ENCODE assay signal across 18 cellular contexts in the genomic region with DNA sequence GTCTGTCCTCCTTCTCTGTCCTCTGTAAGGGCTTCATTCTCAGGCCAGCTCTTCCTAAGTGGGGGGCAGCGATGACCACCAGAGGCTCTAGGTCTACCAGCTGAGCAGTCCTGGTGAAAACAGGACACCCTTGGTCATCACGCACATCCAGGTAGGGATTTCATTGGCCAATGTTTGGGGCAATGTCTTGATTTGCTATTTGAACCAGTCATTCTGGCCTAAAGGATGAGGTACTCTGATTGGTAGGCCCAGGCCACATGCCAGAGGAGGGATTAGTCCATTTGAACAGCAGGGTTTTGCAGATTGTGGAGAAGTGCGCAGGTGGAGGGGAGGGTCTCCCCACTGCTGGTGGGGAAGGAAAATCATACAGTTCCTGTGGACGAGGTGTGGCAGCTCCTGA.
"Had no signal": no experiment of that assay in that cellular context is flagged by ENCODE, and none has a peak within 500 bp of the region (broad histone marks: within the 10 kb centered on the region; RNA-seq: fewer than 3 reads in every experiment).

No MANE protein-coding gene starts in this region.

- H3K27me3 ChIP-seq: colonic mucosa, esophagus squamous epithelium, gastroesophageal sphincter had no signal

- H3K36me3 ChIP-seq: colonic mucosa, esophagus squamous epithelium, gastroesophageal sphincter, left ventricle myocardium inferior had no signal

- H3K9me3 ChIP-seq: colonic mucosa, esophagus squamous epithelium, gastroesophageal sphincter, left ventricle myocardium inferior, psoas muscle had no signal

- H3K4me3 Mint-ChIP-seq: naive thymus-derived CD4-positive, alpha-beta T cell had no signal

- H3K4me3 ChIP-seq: colonic mucosa, esophagus squamous epithelium, gastroesophageal sphincter, left ventricle myocardium inferior, lung, psoas muscle had no signal

- ATAC-seq: gastroesophageal sphincter; naive thymus-derived CD4-positive, alpha-beta T cell; psoas muscle had no signal

- H3K4me1 ChIP-seq: psoas muscle had no signal

- DNase-seq: colonic mucosa; dermis blood vessel endothelial cell; esophagus squamous epithelium; foreskin fibroblast; glutamatergic neuron; islet precursor cell; left ventricle myocardium inferior; mesendoderm; naive thymus-derived CD4-positive, alpha-beta T cell; occipital lobe; retina; small intestine; stimulated activated CD4-positive, alpha-beta T cell treated with anti-CD3 and anti-CD28 coated beads, Interleukin-12 subunit alpha, Interleukin-12 subunit beta, amount 100 ng/mL, for 4 hours; stimulated activated naive CD4-positive, alpha-beta T cell treated with Interleukin-2 at 50 U/mL for 16 hours; trophoblast cell had no signal

- H3K9me3 Mint-ChIP-seq: naive thymus-derived CD4-positive, alpha-beta T cell had no signal

- H3K36me3 Mint-ChIP-seq: naive thymus-derived CD4-positive, alpha-beta T cell had no signal

- H3K27ac ChIP-seq: colonic mucosa, esophagus squamous epithelium, gastroesophageal sphincter, left ventricle myocardium inferior, psoas muscle had no signal
